Comparison of ENCODE assay signal across 1 cellular context in the genomic region with DNA sequence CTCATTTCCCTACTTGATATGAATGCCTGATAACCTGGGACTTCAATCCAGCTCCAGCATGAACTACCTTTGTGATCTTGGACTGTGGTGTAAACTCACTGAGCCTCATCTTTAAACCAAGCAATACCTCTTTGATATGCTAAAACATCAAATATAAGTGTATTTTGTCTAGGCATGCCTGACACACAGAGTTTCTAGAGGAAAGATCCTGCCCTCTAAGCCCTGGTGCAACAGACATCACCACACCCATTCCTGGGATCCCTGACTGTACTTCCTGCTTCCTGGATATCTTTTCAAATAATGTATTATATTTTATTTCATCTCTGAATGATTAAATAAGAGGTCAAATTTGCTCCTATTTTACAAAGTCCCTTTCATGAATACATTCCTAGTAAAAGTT.
TF ChIP-seq lines count a peak whose summit lies in the region.

No MANE protein-coding gene starts in this region.

TF ChIP-seq in IMR-90, 13 proteins besides CTCF, POLR2A, EP300 and RAD21:
- TF ChIP-seq MAZ (IDR thresholded peaks at IDR 0.05; ENCODE audit: borderline replicate concordance, low read depth, low read length), result no peak
- no peak for TF ChIP-seq SMC3 (IDR thresholded peaks at IDR 0.05; ENCODE audit: low read depth, low read length)
- TF ChIP-seq CEBPB (IDR thresholded peaks at IDR 0.05; ENCODE audit: low read depth, low read length), result no peak
- no peak for TF ChIP-seq RFX5 (IDR thresholded peaks at IDR 0.05; ENCODE audit: low read depth, low read length)
- TF ChIP-seq, protein P1, sequence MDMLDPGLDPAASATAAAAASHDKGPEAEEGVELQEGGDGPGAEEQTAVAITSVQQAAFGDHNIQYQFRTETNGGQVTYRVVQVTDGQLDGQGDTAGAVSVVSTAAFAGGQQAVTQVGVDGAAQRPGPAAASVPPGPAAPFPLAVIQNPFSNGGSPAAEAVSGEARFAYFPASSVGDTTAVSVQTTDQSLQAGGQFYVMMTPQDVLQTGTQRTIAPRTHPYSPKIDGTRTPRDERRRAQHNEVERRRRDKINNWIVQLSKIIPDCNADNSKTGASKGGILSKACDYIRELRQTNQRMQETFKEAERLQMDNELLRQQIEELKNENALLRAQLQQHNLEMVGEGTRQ (IDR thresholded peaks at IDR 0.05; ENCODE audit: low read depth, low read length), result no peak
- no peak for TF ChIP-seq NFE2L2 (IDR thresholded peaks at IDR 0.05; ENCODE audit: low read depth, low read length)
- no peak for TF ChIP-seq MAFK (IDR thresholded peaks at IDR 0.05; ENCODE audit: low read depth, low read length)
- TF ChIP-seq, protein P2, sequence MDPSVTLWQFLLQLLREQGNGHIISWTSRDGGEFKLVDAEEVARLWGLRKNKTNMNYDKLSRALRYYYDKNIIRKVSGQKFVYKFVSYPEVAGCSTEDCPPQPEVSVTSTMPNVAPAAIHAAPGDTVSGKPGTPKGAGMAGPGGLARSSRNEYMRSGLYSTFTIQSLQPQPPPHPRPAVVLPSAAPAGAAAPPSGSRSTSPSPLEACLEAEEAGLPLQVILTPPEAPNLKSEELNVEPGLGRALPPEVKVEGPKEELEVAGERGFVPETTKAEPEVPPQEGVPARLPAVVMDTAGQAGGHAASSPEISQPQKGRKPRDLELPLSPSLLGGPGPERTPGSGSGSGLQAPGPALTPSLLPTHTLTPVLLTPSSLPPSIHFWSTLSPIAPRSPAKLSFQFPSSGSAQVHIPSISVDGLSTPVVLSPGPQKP (IDR thresholded peaks at IDR 0.05; ENCODE audit: borderline replicate concordance, low read depth, low read length), result no peak
- no peak for TF ChIP-seq BHLHE40 (IDR thresholded peaks at IDR 0.05; ENCODE audit: low read depth, low read length)
TF ChIP-seq in IMR-90: peak in this region for 0.
